In the genomic region with DNA sequence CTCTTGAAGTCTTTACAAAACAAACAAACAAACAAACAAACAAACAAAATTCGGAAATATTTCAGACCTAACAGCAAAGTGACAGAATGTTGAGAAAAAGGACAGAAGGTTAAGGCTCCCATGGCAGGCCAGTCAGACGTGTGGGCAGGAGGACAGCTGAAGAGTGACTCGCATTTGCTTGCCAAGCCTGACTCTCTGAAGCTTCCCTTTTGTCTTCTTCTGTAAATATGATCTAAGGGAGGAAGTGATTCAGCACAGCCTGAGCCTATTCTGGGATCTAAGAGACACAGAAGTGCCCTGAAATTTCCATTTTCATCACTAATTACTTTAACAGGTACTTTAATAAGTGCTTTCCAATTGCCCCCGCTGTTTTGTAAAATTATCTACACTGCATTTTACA, we compare ENCODE assay signal across 1 cellular context.
TF ChIP-seq lines count a peak whose summit lies in the region.

No MANE protein-coding gene starts in this region.

TF ChIP-seq in HepG2, 621 proteins besides CTCF, POLR2A, EP300 and RAD21 (continued from another document):
- TF ChIP-seq ZNF800 (CRISPR knock-in tag; IDR thresholded peaks at IDR 0.05), result no peak
- no peak for TF ChIP-seq PCBP1 (IDR thresholded peaks at IDR 0.05; ENCODE audit: borderline replicate concordance, low read depth, low read length)
- no peak for TF ChIP-seq RBM22 (optimal IDR thresholded peaks at IDR 0.05; ENCODE audit: low read length)
- TF ChIP-seq SKIL (CRISPR knock-in tag; IDR thresholded peaks at IDR 0.05; ENCODE audit: borderline replicate concordance), result no peak
- TF ChIP-seq HOXD1 (CRISPR knock-in tag; IDR thresholded peaks at IDR 0.05), result no peak
- no peak for TF ChIP-seq JUND (CRISPR knock-in tag; IDR thresholded peaks at IDR 0.05)
